ENCODE assay signal across 8 cellular contexts in genomic region chr4:47463235-47463956, GRCh38. TPM values are rescaled to one million over a fixed set of nuclear protein-coding genes. Genes with fewer than 3 reads are reported as not detected.
DNase-seq lines count a peak whose midpoint lies in the region; ATAC-seq and TF ChIP-seq lines count a peak whose summit lies in the region.

Gene COMMD8, minus strand, starts transcription at chr4:47463702. Its CDS starts 51 bp downstream, at chr4:47463651.

- H3K27ac ChIP-seq in CD8-positive, alpha-beta T cell (ENCODE audit: low read depth, low read length), result peak within 1 kb of the TSS; percentile 73
- H3K27ac ChIP-seq in dorsolateral prefrontal cortex, result peak within 1 kb of the TSS; percentile 72 to 98 (median 91)
- peak within 1 kb of the TSS; percentile 53 to 64 for H3K27ac ChIP-seq in liver (ENCODE audit: low read depth in 1 of 2, low read length in 2 of 2)

- H3K36me3 Mint-ChIP-seq in CD8-positive, alpha-beta T cell, result peaks cover 17% of the 10 kb centered on the region
- H3K36me3 Mint-ChIP-seq in activated CD4-positive, alpha-beta memory T cell treated with anti-CD3 and anti-CD28 coated beads for 36 hours, result peaks cover 6% of the 10 kb centered on the region

- no peak for TF ChIP-seq CTCF in CD8-positive, alpha-beta T cell (IDR thresholded peaks at IDR 0.05)
- TF ChIP-seq CTCF in dorsolateral prefrontal cortex (IDR thresholded peaks at IDR 0.05 in 54 of 56, conservative IDR thresholded peaks at IDR 0.05 in 2 of 56; ENCODE audit: low read depth in 1 of 56, partially characterized antibody in 56 of 56) (peak in 53 of 56 donors; percentile 14 to 78 (median 55)), liver (IDR thresholded peaks at IDR 0.05; ENCODE audit: low read depth, low read length, missing input control) (no peak)

- peak; percentile 53 to 58 for TF ChIP-seq RAD21 in liver (IDR thresholded peaks at IDR 0.05)

- no peaks in the 10 kb centered on the region for H3K9me3 ChIP-seq in CD8-positive, alpha-beta T cell (ENCODE audit: low read length)
- no peaks in the 10 kb centered on the region for H3K9me3 ChIP-seq in liver (ENCODE audit: control insufficient read depth in 4 of 4, low read length in 3 of 4)

- H3K9ac ChIP-seq in liver (ENCODE audit: low read depth in 1 of 2, low read length in 2 of 2), result peak within 1 kb of the TSS; percentile 30 to 76

- H3K27ac Mint-ChIP-seq in CD8-positive, alpha-beta T cell, result peak within 1 kb of the TSS; percentile 86
- H3K27ac Mint-ChIP-seq in activated CD4-positive, alpha-beta memory T cell treated with anti-CD3 and anti-CD28 coated beads for 36 hours, result peak within 1 kb of the TSS; percentile 68

- H3K4me1 ChIP-seq in CD8-positive, alpha-beta T cell (ENCODE audit: insufficient read depth, low read length), result peaks cover 12% of the 10 kb centered on the region
- peaks cover 3 to 7% (median 6%) of the 10 kb centered on the region in 4 donors for H3K4me1 ChIP-seq in liver (ENCODE audit: control insufficient read depth in 4 of 4, insufficient read depth in 4 of 4, low read length in 3 of 4)

- H3K4me3 ChIP-seq in CD8-positive, alpha-beta T cell (ENCODE audit: low read depth, low read length), result peak within 1 kb of the TSS; percentile 71
- H3K4me3 ChIP-seq in dorsolateral prefrontal cortex, result peak within 1 kb of the TSS; percentile 64 to 98 (median 88)
- peak within 1 kb of the TSS; percentile 88 to 99 (median 90) for H3K4me3 ChIP-seq in liver (ENCODE audit: low read depth in 1 of 3, low read length in 3 of 3)

- no peaks in the 10 kb centered on the region for H3K36me3 ChIP-seq in CD8-positive, alpha-beta T cell (ENCODE audit: insufficient read depth, low read length)
- no peaks in the 10 kb centered on the region for H3K36me3 ChIP-seq in liver (ENCODE audit: control insufficient read depth in 4 of 4, insufficient read depth in 3 of 4, low read depth in 1 of 4, low read length in 3 of 4)

- WGBS in liver, result under 1% methylated on average over 51 of the region's 51 CpGs

- H3K27me3 ChIP-seq in CD8-positive, alpha-beta T cell (ENCODE audit: insufficient read depth, low read length), result no peaks in the 10 kb centered on the region
- H3K27me3 ChIP-seq in dorsolateral prefrontal cortex, result no peaks in the 10 kb centered on the region
- H3K27me3 ChIP-seq in liver (ENCODE audit: control insufficient read depth in 4 of 4, insufficient read depth in 4 of 4, low read length in 3 of 4), result no peaks in the 10 kb centered on the region

- intact Hi-C loops in CD8-positive, alpha-beta T cell (cut with DNase I, micrococcal nuclease), result loop anchor here (1.0 to 10.0 kb wide), 10 partner anchors 22 to 1441 kb away; partner anchors contain the start of genes SLAIN2 (in 2 of the 2), ATP10D (in 1 of the 2), CNGA1 (in 1 of the 2) and NFXL1 (in 1 of the 2)
- intact Hi-C loops in activated CD4-positive, alpha-beta memory T cell treated with anti-CD3 and anti-CD28 coated beads for 36 hours (cut with micrococcal nuclease), result loop anchor here (1.0 to 10.0 kb wide), 8 partner anchors 22 to 1317 kb away; partner anchors contain the start of genes ATP10D, CORIN, FRYL and NFXL1
- intact Hi-C loops in dorsolateral prefrontal cortex (cut with DNase I), result loop anchor here (1.0 to 5.0 kb wide), 3 partner anchors 22 to 449 kb away; partner anchors contain the start of genes ATP10D (in 1 of the 2) and NFXL1 (in 1 of the 2)

- DNase-seq in CD8-positive, alpha-beta T cell, result peak; percentile 95 to 98 (median 97)
- DNase-seq in HK-2 (ENCODE audit: unreplicated experiment) (peak; percentile 98), NCI-H82 treated with DMSO at 0.1 percent for 48 hours (lab: John Stamatoyannopoulos, UW; ENCODE audit: unreplicated experiment) (peak; percentile 78), dorsolateral prefrontal cortex (peak; percentile 96 to 98 (median 97))
- peak; percentile 98 for DNase-seq in activated CD4-positive, alpha-beta memory T cell treated with anti-CD3 and anti-CD28 coated beads for 36 hours
- DNase-seq in stimulated activated CD4-positive, alpha-beta T cell treated with anti-CD3 and anti-CD28 coated beads, Interleukin-4, amount 100 ng/mL, for 24 hours, result peak; percentile 99

- H3K9me3 Mint-ChIP-seq in CD8-positive, alpha-beta T cell, result no peaks in the 10 kb centered on the region
- no peaks in the 10 kb centered on the region for H3K9me3 Mint-ChIP-seq in activated CD4-positive, alpha-beta memory T cell treated with anti-CD3 and anti-CD28 coated beads for 36 hours

- peak within 1 kb of the TSS; percentile 88 for H3K4me3 Mint-ChIP-seq in CD8-positive, alpha-beta T cell
- H3K4me3 Mint-ChIP-seq in activated CD4-positive, alpha-beta memory T cell treated with anti-CD3 and anti-CD28 coated beads for 36 hours, result peak within 1 kb of the TSS; percentile 85

- H3K27me3 Mint-ChIP-seq in CD8-positive, alpha-beta T cell (ENCODE audit: low read depth), result peaks cover 2% of the 10 kb centered on the region
- no peaks in the 10 kb centered on the region for H3K27me3 Mint-ChIP-seq in activated CD4-positive, alpha-beta memory T cell treated with anti-CD3 and anti-CD28 coated beads for 36 hours

- peaks cover 43% of the 10 kb centered on the region for H3K4me1 Mint-ChIP-seq in CD8-positive, alpha-beta T cell (ENCODE audit: low read depth)
- peaks cover 26% of the 10 kb centered on the region for H3K4me1 Mint-ChIP-seq in activated CD4-positive, alpha-beta memory T cell treated with anti-CD3 and anti-CD28 coated beads for 36 hours (ENCODE audit: low read depth)

- POLR2A ChIA-PET in CD8-positive, alpha-beta T cell (lab: Charles Lee), result interaction anchor here (0.8 to 1.5 kb wide), 7 partner anchors 8 to 100 kb away, joined by 3 to 26 read pairs (median 4); partner anchors contain the start of gene ATP10D
- POLR2A ChIA-PET in activated CD4-positive, alpha-beta memory T cell treated with anti-CD3 and anti-CD28 coated beads for 36 hours (lab: Charles Lee), result interaction anchor here (0.6 to 1.3 kb wide), 4 partner anchors 14 to 451 kb away, joined by 3 to 4 read pairs (median 3); partner anchors contain the start of genes ATP10D and NFXL1

- CTCF ChIA-PET in CD8-positive, alpha-beta T cell (lab: Charles Lee), result interaction anchor here (1.0 to 2.5 kb wide), 5 partner anchors 10 to 105 kb away, joined by 3 to 19 read pairs (median 3); partner anchors contain the start of gene ATP10D
- CTCF ChIA-PET in activated CD4-positive, alpha-beta memory T cell treated with anti-CD3 and anti-CD28 coated beads for 36 hours (lab: Charles Lee), result interaction anchor here (0.7 to 2.8 kb wide), 16 partner anchors 9 to 471 kb away, joined by 3 to 14 read pairs (median 4); partner anchors contain the start of gene ATP10D

- ATAC-seq in CD8-positive, alpha-beta T cell, result peak; percentile 86
- peak; percentile 89 for ATAC-seq in GM19452 (IDR thresholded peaks at IDR 0.05; ENCODE audit: unreplicated experiment)

TF ChIP-seq in liver, 16 proteins besides CTCF, POLR2A, EP300 and RAD21:
- TF ChIP-seq ATF3 (IDR thresholded peaks at IDR 0.05) (no peak), MAX (IDR thresholded peaks at IDR 0.05) (no peak), GABPA (IDR thresholded peaks at IDR 0.05 in 1 of 2, conservative IDR thresholded peaks at IDR 0.05 in 1 of 2) (peak in 1 of 2 donors; percentile 44), RXRA (IDR thresholded peaks at IDR 0.05) (peak in 1 of 2 donors; percentile 4), YY1 (IDR thresholded peaks at IDR 0.05) (no peak), NR2F2 (IDR thresholded peaks at IDR 0.05) (no peak), SP1 (IDR thresholded peaks at IDR 0.05) (no peak), HNF4A (conservative IDR thresholded peaks at IDR 0.05) (no peak)

RNA-seq across cellular contexts. Expression of gene COMMD8, which starts in this region (rescaled TPM):
- total RNA-seq in CD8-positive, alpha-beta T cell, result 1 to 10 TPM; 4.6 to 6.3 TPM
- total RNA-seq in activated CD4-positive, alpha-beta memory T cell treated with anti-CD3 and anti-CD28 coated beads for 36 hours, result 10 to 100 TPM; 27.5 to 27.9 TPM
- total RNA-seq in dorsolateral prefrontal cortex (10 to 100 TPM in 57 of 120 experiments, 1 to 10 TPM in 63; 6.1 to 16.9 (median 10.0) TPM), liver (1 to 10 TPM; 3.6 to 9.3 TPM)
- 10 to 100 TPM in 1 of 2 donors, 1 to 10 TPM in 1; 8.6 to 17.5 TPM for polyA plus RNA-seq in liver

Comparison
In these comparisons a context has a peak if more than half of its experiments do, and no peak if none do; other contexts are left out.
1. Peak in every context shown above with its lines: DNase-seq, ATAC-seq, H3K4me3 ChIP-seq and H3K27ac ChIP-seq.
2. CTCF ChIP-seq: peak in dorsolateral prefrontal cortex (53 of 56); none in CD8-positive, alpha-beta T cell (single experiment) and liver (single experiment).